Comparison of ENCODE assay signal across 8 cellular contexts in the genomic region with DNA sequence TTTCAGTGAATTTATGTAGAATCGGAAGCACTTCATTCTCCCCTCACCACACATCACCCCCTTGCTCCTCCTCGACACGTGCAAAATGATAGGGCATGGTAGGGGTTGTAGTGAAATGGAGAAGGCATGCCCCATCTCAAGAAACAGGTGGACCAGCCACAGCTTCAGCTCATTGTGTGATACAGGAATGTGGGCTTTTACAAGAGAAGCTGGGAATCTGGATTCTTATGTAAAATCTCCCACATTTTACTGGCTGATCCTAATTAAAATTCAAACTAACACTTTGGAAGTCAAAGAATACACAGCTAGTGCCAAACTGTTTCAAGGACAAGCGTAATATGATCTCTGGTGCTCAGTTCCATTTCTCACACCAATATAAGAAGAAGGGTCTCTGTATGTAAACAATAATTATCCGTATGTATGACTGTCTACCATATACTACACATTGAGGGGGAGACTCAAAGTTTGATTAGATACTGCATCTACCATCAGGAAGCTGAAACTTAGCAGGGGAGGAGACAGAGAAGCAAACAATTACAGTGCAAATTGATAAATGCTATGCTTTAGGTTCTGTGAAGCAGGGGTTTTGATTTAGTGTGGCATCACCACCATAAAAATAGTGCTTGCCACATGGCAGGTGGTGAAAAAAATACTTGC. TPM values are rescaled to one million over a fixed set of nuclear protein-coding genes. Genes with fewer than 3 reads are reported as not detected.
A peak's percentile ranks its signal among the peaks of the same experiment; 100 is the strongest.
DNase-seq lines count a peak whose midpoint lies in the region; ATAC-seq and TF ChIP-seq lines count a peak whose summit lies in the region.

No MANE protein-coding gene starts in this region.

- H3K4me1 ChIP-seq in iPS-18a (ENCODE audit: control insufficient read depth, low read depth, low read length) (peaks cover 59% of the 10 kb centered on the region), ascending aorta (no peaks in the 10 kb centered on the region)

- H3K4me3 ChIP-seq in H7 (ENCODE audit: insufficient read depth, low read depth, low read length) (no peak overlapping the region), NB4 (ENCODE audit: low read depth, low read length) (peak overlapping the region; percentile 0), iPS-18a (ENCODE audit: low read length) (peak overlapping the region; percentile 7), ascending aorta (no peak overlapping the region)

- no peaks in the 10 kb centered on the region for H3K4me1 Mint-ChIP-seq in type B pancreatic cell (ENCODE audit: unreplicated experiment)

- H3K9me3 ChIP-seq in iPS-18a (ENCODE audit: control insufficient read depth, low read depth, low read length) (no peaks in the 10 kb centered on the region), ascending aorta (no peaks in the 10 kb centered on the region)

- no peak for TF ChIP-seq CTCF in NB4 (IDR thresholded peaks at IDR 0.05; ENCODE audit: low read depth, low read length)
- no peak for TF ChIP-seq CTCF in type B pancreatic cell (conservative IDR thresholded peaks at IDR 0.05)
- TF ChIP-seq CTCF in ascending aorta (IDR thresholded peaks at IDR 0.05): no peak

- intact Hi-C loops in ascending aorta (cut with DNase I): no loop called here

- DNase-seq in H7: peak; percentile 76
- no peak for DNase-seq in NB4 (ENCODE audit: low read depth)
- DNase-seq in type B pancreatic cell (ENCODE audit: extremely low spot score, unreplicated experiment): no peak
- no peak for DNase-seq in ascending aorta (ENCODE audit: low spot score in 2 of 2)
- no peak for DNase-seq in NCI-H1092 (lab: John Stamatoyannopoulos, UW)
- no peak for DNase-seq in germinal center (ENCODE audit: low spot score)

- H3K36me3 Mint-ChIP-seq in type B pancreatic cell: no peaks in the 10 kb centered on the region

- H3K9ac ChIP-seq in iPS-18a (ENCODE audit: low read length): peak overlapping the region; percentile 42

- no peaks in the 10 kb centered on the region for H3K27me3 Mint-ChIP-seq in type B pancreatic cell

- H3K27me3 ChIP-seq in H7 (ENCODE audit: control insufficient read depth, insufficient read depth, low read length): no peaks in the 10 kb centered on the region
- no peaks in the 10 kb centered on the region for H3K27me3 ChIP-seq in iPS-18a (ENCODE audit: control insufficient read depth, insufficient read depth, low read length)
- no peaks in the 10 kb centered on the region for H3K27me3 ChIP-seq in ascending aorta

- TF ChIP-seq POLR2A in NB4 (IDR thresholded peaks at IDR 0.05; ENCODE audit: extremely low read depth, insufficient read length): no peak

- H3K36me3 ChIP-seq in H7 (replicated peaks; ENCODE audit: control insufficient read depth, insufficient read depth, low read length) (no peaks in the 10 kb centered on the region), iPS-18a (ENCODE audit: control insufficient read depth, low read depth, low read length) (peaks cover 7% of the 10 kb centered on the region), ascending aorta (no peaks in the 10 kb centered on the region)

- no peaks in the 10 kb centered on the region for H3K9me3 Mint-ChIP-seq in type B pancreatic cell

- H3K27ac ChIP-seq in iPS-18a (ENCODE audit: low read length) (peak overlapping the region; percentile 86), ascending aorta (no peak overlapping the region)

- ATAC-seq in GM18502 (IDR thresholded peaks at IDR 0.05; ENCODE audit: poor library complexity, unreplicated experiment): peak; percentile 30

- no peak overlapping the region for H3K27ac Mint-ChIP-seq in type B pancreatic cell

- H3K4me3 Mint-ChIP-seq in type B pancreatic cell: no peak overlapping the region

RNA-seq across cellular contexts. Expression of a gene that starts 24.3 kb away (rescaled TPM):
- total RNA-seq in H7 (2014; rRNA removed; shearing (Covaris generic)): 0.55 and 2.3 TPM in 2 replicates
- total RNA-seq in type B pancreatic cell (ENCODE audit: low replicate concordance) (3.3 and 7.8 TPM in 2 replicates), ascending aorta (not detected)

Comparison
In these comparisons a context has a peak if more than half of its experiments do, and no peak if none do; other contexts are left out.
1. H3K4me3 ChIP-seq: peak in NB4 (single experiment) and iPS-18a (single experiment); none in H7 (single experiment) and ascending aorta (0 of 2).